ENCODE assay signal across 15 cellular contexts in the genomic region with DNA sequence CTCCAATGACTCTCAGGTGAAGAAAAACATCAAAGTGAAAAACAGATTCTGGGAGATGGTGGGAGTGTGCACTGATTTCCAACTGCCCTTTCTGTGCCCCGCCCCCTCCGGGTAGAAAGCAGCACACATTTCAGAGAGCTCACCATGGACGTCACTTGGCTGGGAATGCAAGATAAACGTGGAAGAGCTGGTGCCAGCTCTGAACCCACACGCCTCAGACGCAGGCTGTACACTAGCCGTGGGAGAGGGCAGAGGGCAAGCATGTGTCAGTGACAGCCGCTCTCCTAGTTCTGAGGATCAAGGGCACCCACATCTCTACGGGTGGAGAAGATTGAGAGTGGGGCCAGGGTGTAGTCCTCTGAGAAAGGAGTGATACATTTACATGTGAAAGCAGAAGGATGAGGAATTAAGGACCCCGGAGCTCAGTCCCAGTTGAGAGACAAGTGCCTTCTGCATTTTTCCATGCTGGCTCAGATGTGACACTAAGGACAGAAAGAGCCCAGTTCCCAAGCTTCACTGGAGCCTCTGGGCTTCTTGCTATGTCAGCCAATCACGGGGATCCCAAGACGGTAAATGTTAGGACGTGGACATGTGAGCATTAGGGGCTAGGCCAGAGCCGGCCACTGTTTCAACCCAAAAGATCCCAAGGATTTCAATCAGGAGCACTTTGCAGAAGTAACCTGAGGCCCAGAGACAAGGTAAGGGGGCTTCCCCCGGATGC.
DNase-seq lines count a peak whose midpoint lies in the region; ATAC-seq and TF ChIP-seq lines count a peak whose summit lies in the region.
"Had no signal": no experiment of that assay in that cellular context is flagged by ENCODE, and none has a peak within 500 bp of the region (broad histone marks: within the 10 kb centered on the region; RNA-seq: fewer than 3 reads in every experiment).

No MANE protein-coding gene starts in this region.

- peaks cover 0 to 8% of the 10 kb centered on the region in 2 donors for H3K36me3 ChIP-seq in adrenal gland (replicated peaks in 1 of 2)
- H3K36me3 ChIP-seq in gastrocnemius medialis, result peaks cover 0 to 12% of the 10 kb centered on the region in 2 donors
- H3K36me3 ChIP-seq in prostate gland, result peaks cover 0 to 3% of the 10 kb centered on the region in 2 donors
- H3K36me3 ChIP-seq: breast epithelium had no signal

- H3K27ac ChIP-seq in adrenal gland (peak overlapping the region; percentile 72 to 93 (median 91)), gastrocnemius medialis (peak overlapping the region; percentile 69 to 83 (median 82)), prostate gland (peak overlapping the region in 1 of 2 donors; percentile 63)

- H3K36me3 Mint-ChIP-seq in glutamatergic neuron (ENCODE audit: unreplicated experiment) (no peaks in the 10 kb centered on the region), mesothelial cell of epicardium (peaks cover 30% of the 10 kb centered on the region)

- H3K9me3 ChIP-seq in adrenal gland (replicated peaks in 1 of 3) (no peaks in the 10 kb centered on the region), gastrocnemius medialis (no peaks in the 10 kb centered on the region), prostate gland (no peaks in the 10 kb centered on the region)
- H3K9me3 ChIP-seq: breast epithelium had no signal

- in situ Hi-C loops in gastrocnemius medialis (cut with MboI; ENCODE audit: low sequenced_read_pairs in 4 of 4), result no loop called here

- H3K4me3 ChIP-seq in adrenal gland (no peak overlapping the region), gastrocnemius medialis (peak overlapping the region in 1 of 4 donors; percentile 35), prostate gland (no peak overlapping the region)
- H3K4me3 ChIP-seq: breast epithelium had no signal

- intact Hi-C loops in adrenal gland (cut with DNase I), result no loop called here
- intact Hi-C loops in gastrocnemius medialis (cut with DNase I; ENCODE audit: low total_unique reads), result no loop called here
- intact Hi-C loops in prostate gland (cut with DNase I), result no loop called here

- H3K4me1 Mint-ChIP-seq in glutamatergic neuron (ENCODE audit: low read depth, unreplicated experiment) (peaks cover 19% of the 10 kb centered on the region), mesothelial cell of epicardium (peaks cover 51% of the 10 kb centered on the region)
- H3K4me1 Mint-ChIP-seq: stimulated activated memory B cell treated with anti-CD40 and anti-IgM and Interleukin-4, amounts not matched to agents 10 μg/mL and 1 μg/mL and 100 μg/mL, for 72 hours had no signal

- TF ChIP-seq CTCF in adrenal gland (IDR thresholded peaks at IDR 0.05) (no peak), glutamatergic neuron (IDR thresholded peaks at IDR 0.05; ENCODE audit: partially characterized antibody, unreplicated experiment) (no peak), mesothelial cell of epicardium (IDR thresholded peaks at IDR 0.05; ENCODE audit: unreplicated experiment) (no peak), gastrocnemius medialis (IDR thresholded peaks at IDR 0.05 in 4 of 5, conservative IDR thresholded peaks at IDR 0.05 in 1 of 5) (no peak), prostate gland (IDR thresholded peaks at IDR 0.05) (no peak)

- ATAC-seq in gastrocnemius medialis (peak in 1 of 2 donors; percentile 28), HG03108 (IDR thresholded peaks at IDR 0.05; ENCODE audit: unreplicated experiment) (no peak)
- ATAC-seq: stimulated activated memory B cell treated with anti-CD40 and anti-IgM and Interleukin-4, amounts not matched to agents 10 μg/mL and 1 μg/mL and 100 μg/mL, for 72 hours had no signal

- H3K27me3 Mint-ChIP-seq in glutamatergic neuron (ENCODE audit: unreplicated experiment) (no peaks in the 10 kb centered on the region), mesothelial cell of epicardium (ENCODE audit: low read depth) (no peaks in the 10 kb centered on the region)
- H3K27me3 Mint-ChIP-seq: stimulated activated memory B cell treated with anti-CD40 and anti-IgM and Interleukin-4, amounts not matched to agents 10 μg/mL and 1 μg/mL and 100 μg/mL, for 72 hours had no signal

- TF ChIP-seq POLR2A in adrenal gland (IDR thresholded peaks at IDR 0.05), result peak in 1 of 2 donors; percentile 42
- no peak for TF ChIP-seq POLR2A in gastrocnemius medialis (IDR thresholded peaks at IDR 0.05)
- TF ChIP-seq POLR2A in prostate gland (IDR thresholded peaks at IDR 0.05), result no peak

- H3K27ac Mint-ChIP-seq in glutamatergic neuron (ENCODE audit: unreplicated experiment) (peak overlapping the region; percentile 83), mesothelial cell of epicardium (peak overlapping the region; percentile 97)
- H3K27ac Mint-ChIP-seq: stimulated activated memory B cell treated with anti-CD40 and anti-IgM and Interleukin-4, amounts not matched to agents 10 μg/mL and 1 μg/mL and 100 μg/mL, for 72 hours had no signal

- H3K9me3 Mint-ChIP-seq in glutamatergic neuron (ENCODE audit: unreplicated experiment) (peaks cover 8% of the 10 kb centered on the region), mesothelial cell of epicardium (no peaks in the 10 kb centered on the region)

- peaks cover 25 to 30% of the 10 kb centered on the region in 2 donors for H3K4me1 ChIP-seq in adrenal gland (replicated peaks in 1 of 2)
- peaks cover 29 to 49% of the 10 kb centered on the region in 2 donors for H3K4me1 ChIP-seq in gastrocnemius medialis
- peaks cover 13% of the 10 kb centered on the region for H3K4me1 ChIP-seq in prostate gland (replicated peaks)
- H3K4me1 ChIP-seq: breast epithelium had no signal

- DNase-seq in adrenal gland (peak; percentile 77 to 95 (median 87)), glutamatergic neuron (no peak), mesothelial cell of epicardium (ENCODE audit: low spot score in 2 of 2, unreplicated experiment in 2 of 2) (no peak), gastrocnemius medialis (no peak), prostate gland (ENCODE audit: low spot score) (no peak), RPMI8226 (no peak)
- no peak for DNase-seq in NK-92 treated with Interleukin-12 subunit alpha and Interleukin-12 subunit beta, amount 100 ng/mL, for 24 hours (lab: John Stamatoyannopoulos, UW)
- DNase-seq: activated gamma-delta T cell; mesendoderm; NCI-H1105; NCI-H345; stimulated activated CD4-positive, alpha-beta T cell treated with anti-CD3 and anti-CD28 coated beads, Interleukin-4, amount 100 ng/mL, for 4 hours had no signal

- no peak overlapping the region for H3K4me3 Mint-ChIP-seq in glutamatergic neuron (ENCODE audit: unreplicated experiment)
- H3K4me3 Mint-ChIP-seq in mesothelial cell of epicardium, result peak overlapping the region; percentile 11
- H3K4me3 Mint-ChIP-seq: stimulated activated memory B cell treated with anti-CD40 and anti-IgM and Interleukin-4, amounts not matched to agents 10 μg/mL and 1 μg/mL and 100 μg/mL, for 72 hours had no signal

- H3K27me3 ChIP-seq in adrenal gland (no peaks in the 10 kb centered on the region), gastrocnemius medialis (no peaks in the 10 kb centered on the region), prostate gland (replicated peaks; ENCODE audit: insufficient read depth) (no peaks in the 10 kb centered on the region)
- H3K27me3 ChIP-seq: breast epithelium had no signal

- 46 to 60% (median 53%) methylated on average over 11 to 15 of the region's 15 CpGs for WGBS in adrenal gland, 4 donors
- WGBS in prostate gland, result 54% methylated on average over 15 of the region's 15 CpGs

Comparison
In these comparisons a context has a peak if more than half of its experiments do, and no peak if none do; other contexts are left out.
1. DNase-seq: peak in adrenal gland (7 of 7); none in glutamatergic neuron (single experiment), mesothelial cell of epicardium (0 of 2), gastrocnemius medialis (0 of 2), prostate gland (single experiment), NK-92 treated with Interleukin-12 subunit alpha and Interleukin-12 subunit beta, amount 100 ng/mL, for 24 hours (single experiment) and RPMI8226 (single experiment).